17 cellular contexts compared by ENCODE assay signal in genomic region chr15:47035756-47036155, GRCh38.
"Had no signal": no experiment of that assay in that cellular context is flagged by ENCODE, and none has a peak within 500 bp of the region (broad histone marks: within the 10 kb centered on the region; RNA-seq: fewer than 3 reads in every experiment).

No MANE protein-coding gene starts in this region.

- H3K27me3 ChIP-seq: colonic mucosa, esophagus muscularis mucosa, gastroesophageal sphincter, right atrium auricular region, stomach, transverse colon had no signal

- H3K4me3 ChIP-seq: colonic mucosa, esophagus muscularis mucosa, gastroesophageal sphincter, right atrium auricular region, stomach, thoracic aorta, transverse colon had no signal

- H3K4me1 ChIP-seq: colonic mucosa, esophagus muscularis mucosa, gastroesophageal sphincter, right atrium auricular region, stomach, transverse colon had no signal

- H3K27ac ChIP-seq: colonic mucosa, esophagus muscularis mucosa, gastroesophageal sphincter, right atrium auricular region, stomach, thoracic aorta, transverse colon had no signal

- H3K36me3 ChIP-seq: colonic mucosa, esophagus muscularis mucosa, gastroesophageal sphincter, right atrium auricular region, stomach, thoracic aorta, transverse colon had no signal

- ATAC-seq: gastroesophageal sphincter, natural killer cell had no signal

- H3K9me3 ChIP-seq: colonic mucosa, esophagus muscularis mucosa, gastroesophageal sphincter, right atrium auricular region, stomach, thoracic aorta, transverse colon had no signal

- FAIRE-seq: keratinocyte had no signal

- DNase-seq: colonic mucosa; dermis blood vessel endothelial cell; glutamatergic neuron; immature natural killer cell; natural killer cell; posterior cingulate gyrus; small intestine; stimulated activated CD4-positive, alpha-beta T cell treated with anti-CD3 and anti-CD28 coated beads, Interleukin-12 subunit alpha, Interleukin-12 subunit beta, amount 100 ng/mL, for 4 hours; stimulated activated naive CD4-positive, alpha-beta T cell; stomach; substantia nigra; transverse colon had no signal
